8 cellular contexts compared by ENCODE assay signal in the genomic region with DNA sequence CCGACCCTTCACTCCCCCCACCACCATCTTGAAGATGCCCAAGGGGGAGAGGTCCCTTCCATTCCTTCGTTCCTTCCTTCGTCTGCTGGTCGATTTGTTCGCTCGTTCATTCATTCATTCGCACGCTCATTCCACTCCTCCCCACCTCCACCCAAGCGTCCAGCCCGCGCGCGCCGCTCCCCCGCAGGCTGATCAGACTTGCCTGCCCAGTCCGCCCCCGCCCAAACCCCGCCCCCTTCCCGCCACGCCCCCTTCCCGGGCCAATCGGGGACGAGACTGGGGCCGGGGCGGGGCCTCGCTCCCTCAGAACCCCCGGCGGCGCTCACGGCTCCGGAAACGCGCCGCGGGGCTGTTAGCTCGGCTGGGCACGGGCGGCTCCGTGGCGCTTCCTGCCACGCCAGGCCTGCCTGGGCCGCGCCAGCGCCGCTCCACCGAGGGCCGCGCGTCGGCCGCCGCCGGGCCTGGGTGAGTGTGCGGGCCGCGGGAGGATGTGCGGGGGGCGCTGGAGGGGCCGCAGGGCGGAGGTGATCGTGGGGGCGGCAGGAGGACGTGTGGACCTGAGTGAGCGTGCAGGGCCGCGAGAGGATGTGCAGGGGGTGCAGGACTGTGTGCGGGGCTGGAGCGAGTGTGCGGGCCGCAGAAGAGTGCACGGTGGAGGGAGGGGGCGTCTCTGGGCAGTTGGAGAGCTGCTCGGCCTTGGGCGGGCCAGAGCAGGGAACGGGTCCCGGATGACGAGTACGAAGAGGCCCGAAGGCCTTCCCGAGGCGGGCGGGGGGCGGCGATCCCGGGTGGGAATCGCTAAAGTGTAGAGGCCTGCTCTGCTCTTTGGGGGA. TPM values are rescaled to one million over a fixed set of nuclear protein-coding genes. Genes with fewer than 3 reads are reported as not detected.
A peak's percentile ranks its signal among the peaks of the same experiment; 100 is the strongest.
DNase-seq lines count a peak whose midpoint lies in the region; ATAC-seq, FAIRE-seq and TF ChIP-seq lines count a peak whose summit lies in the region.

A gene with protein sequence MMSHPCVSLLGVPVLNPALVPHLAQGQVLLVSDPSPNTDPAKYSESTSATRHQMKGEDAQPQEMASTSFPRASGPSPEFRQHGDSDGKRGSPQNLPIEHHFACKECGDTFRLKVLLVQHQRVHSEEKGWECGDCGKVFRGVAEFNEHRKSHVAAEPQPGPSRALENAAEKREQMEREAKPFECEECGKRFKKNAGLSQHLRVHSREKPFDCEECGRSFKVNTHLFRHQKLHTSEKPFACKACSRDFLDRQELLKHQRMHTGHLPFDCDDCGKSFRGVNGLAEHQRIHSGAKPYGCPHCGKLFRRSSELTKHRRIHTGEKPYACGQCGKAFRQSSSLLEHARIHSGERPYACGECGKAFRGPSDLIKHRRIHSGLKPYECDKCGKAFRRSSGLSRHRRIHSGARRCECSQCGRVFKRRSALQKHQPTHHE (plus strand): TSS at position 333 of the 833 bp plus-strand sequence. CDS start 2,527 bp downstream, outside the sequence.

- H3K27ac Mint-ChIP-seq in T-helper 17 cell = peak within 1 kb of the TSS; percentile 63

- H3K36me3 Mint-ChIP-seq in T-helper 17 cell (ENCODE audit: low read depth) = no peaks in the 10 kb centered on the region

- no peaks in the 10 kb centered on the region for H3K36me3 ChIP-seq in psoas muscle (ENCODE audit: insufficient read depth in 1 of 2, low read depth in 1 of 2)

- ATAC-seq in HG02642 (IDR thresholded peaks at IDR 0.05; ENCODE audit: poor library complexity, unreplicated experiment) (peak; percentile 85), T-helper 17 cell (peak; percentile 98), left ventricle myocardium superior (peak; percentile 100), psoas muscle (peak; percentile 98 to 100 (median 99))

- H3K27me3 Mint-ChIP-seq in T-helper 17 cell = peaks cover under 1% of the 10 kb centered on the region

- peak within 1 kb of the TSS; percentile 66 for H3K27ac ChIP-seq in psoas muscle

- H3K9me3 ChIP-seq in T-helper 17 cell (ENCODE audit: control insufficient read depth, low read length, poor library complexity, severe bottlenecking) (no peaks in the 10 kb centered on the region), psoas muscle (no peaks in the 10 kb centered on the region)

- no peak for TF ChIP-seq POLR2A in GM12891 (IDR thresholded peaks at IDR 0.05; ENCODE audit: low read depth, low read length)

- 1 to 38% (median 1%) methylated on average over 18 to 79 of the region's 86 CpGs for WGBS in psoas muscle, 3 donors

- intact Hi-C loops in left ventricle myocardium superior (cut with micrococcal nuclease) = no loop called here
- intact Hi-C loops in psoas muscle (cut with DNase I) = no loop called here

- peaks cover 4% of the 10 kb centered on the region for H3K4me1 ChIP-seq in psoas muscle

- no peak for TF ChIP-seq CTCF in psoas muscle (IDR thresholded peaks at IDR 0.05)

- DNase-seq in GM12891 (ENCODE audit: insufficient read length, low spot score) (peak; percentile 72), NCI-H1105 treated with DMSO at 0.1 percent for 48 hours (lab: John Stamatoyannopoulos, UW) (peak; percentile 78), T-helper 17 cell (peak; percentile 72 to 78 (median 77)), amniotic stem cell (lab: John Stamatoyannopoulos, UW) (peak; percentile 57), left ventricle myocardium superior (peak; percentile 89), psoas muscle (peak; percentile 82 to 87), ureter (ENCODE audit: low spot score) (peak; percentile 80)

- peak within 1 kb of the TSS; percentile 84 for H3K4me3 Mint-ChIP-seq in T-helper 17 cell

- peaks cover 18% of the 10 kb centered on the region for H3K4me1 Mint-ChIP-seq in T-helper 17 cell

- H3K27me3 ChIP-seq in psoas muscle (ENCODE audit: insufficient read depth in 3 of 3, low read length in 2 of 3) = peaks cover 0 to 2% (median 0%) of the 10 kb centered on the region in 3 donors

- peak within 1 kb of the TSS; percentile 71 for H3K4me3 ChIP-seq in psoas muscle

- FAIRE-seq in GM12891 (lab: Jason Lieb, UNC) = peak; percentile 92

TF ChIP-seq in GM12891, 5 proteins besides CTCF, POLR2A, EP300 and RAD21:
- TF ChIP-seq PAX5 (IDR thresholded peaks at IDR 0.05; ENCODE audit: insufficient read depth, low read length, severe bottlenecking) (no peak), SPI1 (IDR thresholded peaks at IDR 0.05; ENCODE audit: low read depth, low read length) (no peak), POLR2AphosphoS5 (IDR thresholded peaks at IDR 0.05; ENCODE audit: low read depth, low read length) (no peak), POU2F2 (IDR thresholded peaks at IDR 0.05; ENCODE audit: low read depth, low read length) (no peak), TAF1 (IDR thresholded peaks at IDR 0.05; ENCODE audit: low read depth, low read length) (no peak)

RNA-seq across cellular contexts. Expression of the gene that starts here (rescaled TPM):
- polyA plus RNA-seq in GM12891 (2012; ENCODE audit: low read depth, missing spikeins) = 5.5 TPM
- total RNA-seq in T-helper 17 cell (10 to 100 TPM; 12.0 to 12.4 TPM), left ventricle myocardium superior (6.1 TPM), psoas muscle (1 to 10 TPM; 5.5 to 7.7 (median 6.2) TPM), ureter (13.8 TPM)
- polyA plus RNA-seq in psoas muscle = 1 to 10 TPM; 2.4 to 4.3 (median 3.1) TPM

Comparison
In these comparisons a context has a peak if more than half of its experiments do, and no peak if none do; other contexts are left out.
1. Peak in every context shown above with its lines: DNase-seq, ATAC-seq, H3K4me3 ChIP-seq and H3K27ac ChIP-seq.